ENCODE assay signal across 25 cellular contexts in genomic region chr11:70934999-70935768, GRCh38.
DNase-seq lines count a peak whose midpoint lies in the region; ATAC-seq, FAIRE-seq and TF ChIP-seq lines count a peak whose summit lies in the region.
"Had no signal": no experiment of that assay in that cellular context is flagged by ENCODE, and none has a peak within 500 bp of the region (broad histone marks: within the 10 kb centered on the region; RNA-seq: fewer than 3 reads in every experiment).

No MANE protein-coding gene starts in this region.

- ATAC-seq in GM19351 (IDR thresholded peaks at IDR 0.05; ENCODE audit: unreplicated experiment) = no peak
- ATAC-seq: GM12878; heart left ventricle; stimulated activated effector memory CD8-positive, alpha-beta T cell treated with anti-CD3 and anti-CD28 coated beads, Interleukin-12 subunit alpha, Interleukin-12 subunit beta, amount 100 ng/mL, for 72 hours had no signal

- H3K9me3 ChIP-seq in Caco-2 (peaks cover 11% of the 10 kb centered on the region), MG63 (no peaks in the 10 kb centered on the region), neuronal stem cell (replicated peaks in 1 of 2; ENCODE audit: control insufficient read depth in 2 of 2, insufficient read depth in 1 of 2, low read depth in 1 of 2, low read length in 2 of 2) (peaks cover 0 to 4% of the 10 kb centered on the region in 2 donors)
- H3K9me3 ChIP-seq in CD4-positive, alpha-beta memory T cell (ENCODE audit: control insufficient read depth in 1 of 2, low read length in 2 of 2) = peaks cover 0 to 2% of the 10 kb centered on the region in 2 donors
- H3K9me3 ChIP-seq: Peyer's patch had no signal

- no peak overlapping the region for H3K4ac ChIP-seq in neuronal stem cell (ENCODE audit: low read length)

- POLR2A ChIA-PET in Caco-2 (lab: Charles Lee) = no interaction called here
- POLR2A ChIA-PET in CD4-positive, alpha-beta memory T cell (lab: Charles Lee; ENCODE audit: partially characterized antibody) = no interaction called here

- H2AK5ac ChIP-seq in neuronal stem cell (ENCODE audit: low read depth, low read length) = no peak overlapping the region

- FAIRE-seq in bronchial epithelial cell (lab: Jason Lieb, UNC) = peak; percentile 89
- FAIRE-seq: GM12878 had no signal

- H3K14ac ChIP-seq in neuronal stem cell (ENCODE audit: low read length) = no peak overlapping the region

- DNase-seq in Caco-2 (no peak), MG63 (peak; percentile 12), bronchial epithelial cell (ENCODE audit: low read depth) (peak; percentile 62), neuronal stem cell (ENCODE audit: low spot score) (no peak), cerebellum (ENCODE audit: low spot score) (no peak), NCI-H1417 (lab: John Stamatoyannopoulos, UW) (no peak)
- DNase-seq in CD4-positive, alpha-beta memory T cell = no peak
- DNase-seq: activated CD4-positive, alpha-beta T cell treated with anti-CD3 and anti-CD28 coated beads for 48 hours; activated naive CD4-positive, alpha-beta T cell treated with anti-CD3 and anti-CD28 coated beads, Interleukin-2, amount 50 U/mL, for 16 hours; C1 segment of cervical spinal cord; central memory CD4-positive, alpha-beta T cell; dermis blood vessel endothelial cell; H7; heart left ventricle; naive B cell; NCI-H1092 treated with DMSO at 0.1 percent for 48 hours; NCI-H2081; NCI-H446 treated with DMSO at 0.1 percent for 48 hours; NK-92 treated with Interleukin-12 subunit alpha and Interleukin-12 subunit beta, amount 100 ng/mL, for 24 hours; nucleus accumbens; Peyer's patch; retina had no signal

- H3K4me1 Mint-ChIP-seq in Caco-2 (ENCODE audit: low read depth, unreplicated experiment) = no peaks in the 10 kb centered on the region
- H3K4me1 Mint-ChIP-seq in CD4-positive, alpha-beta memory T cell = no peaks in the 10 kb centered on the region
- H3K4me1 Mint-ChIP-seq: naive B cell; stimulated activated effector memory CD8-positive, alpha-beta T cell treated with anti-CD3 and anti-CD28 coated beads, Interleukin-12 subunit alpha, Interleukin-12 subunit beta, amount 100 ng/mL, for 72 hours had no signal

- no peaks in the 10 kb centered on the region for H3K79me1 ChIP-seq in neuronal stem cell (ENCODE audit: low read depth, low read length)

- H3K27me3 Mint-ChIP-seq in Caco-2 (ENCODE audit: insufficient read depth, unreplicated experiment) = no peaks in the 10 kb centered on the region
- H3K27me3 Mint-ChIP-seq in CD4-positive, alpha-beta memory T cell = peaks cover 0 to 4% of the 10 kb centered on the region in 2 donors

- H2BK120ac ChIP-seq in neuronal stem cell (ENCODE audit: low read depth, low read length) = no peak overlapping the region

- no peak overlapping the region for H4K91ac ChIP-seq in neuronal stem cell (ENCODE audit: low read depth, low read length, poor library complexity)

- no peak overlapping the region for H3K4me3 Mint-ChIP-seq in Caco-2 (ENCODE audit: unreplicated experiment)
- H3K4me3 Mint-ChIP-seq in CD4-positive, alpha-beta memory T cell = no peak overlapping the region
- H3K4me3 Mint-ChIP-seq: stimulated activated effector memory CD8-positive, alpha-beta T cell treated with anti-CD3 and anti-CD28 coated beads, Interleukin-12 subunit alpha, Interleukin-12 subunit beta, amount 100 ng/mL, for 72 hours had no signal

- H3K18ac ChIP-seq in neuronal stem cell (ENCODE audit: low read length) = peak overlapping the region; percentile 32

- H3K27ac ChIP-seq in neuronal stem cell (replicated peaks; ENCODE audit: low read length) = no peak overlapping the region
- no peak overlapping the region for H3K27ac ChIP-seq in CD4-positive, alpha-beta memory T cell (ENCODE audit: low read depth, low read length)
- H3K27ac ChIP-seq: heart left ventricle, Peyer's patch had no signal

- intact Hi-C loops in Caco-2 (cut with micrococcal nuclease; ENCODE audit: unreplicated experiment) = no loop called here
- intact Hi-C loops in CD4-positive, alpha-beta memory T cell (cut with micrococcal nuclease) = no loop called here

- no TSS peak for BruUV-seq in Caco-2 (replicated peaks; lab: Mats Ljungman, UMichigan)

- no peaks in the 10 kb centered on the region for H3K36me3 ChIP-seq in Caco-2 (ENCODE audit: control insufficient read depth, insufficient read depth, low read length)
- no peaks in the 10 kb centered on the region for H3K36me3 ChIP-seq in MG63
- no peaks in the 10 kb centered on the region for H3K36me3 ChIP-seq in bronchial epithelial cell (ENCODE audit: control insufficient read depth, insufficient read depth, low read length)
- H3K36me3 ChIP-seq in neuronal stem cell (replicated peaks in 1 of 2; ENCODE audit: control insufficient read depth in 2 of 2, insufficient read depth in 2 of 2, low read length in 2 of 2) = no peaks in the 10 kb centered on the region
- no peaks in the 10 kb centered on the region for H3K36me3 ChIP-seq in CD4-positive, alpha-beta memory T cell (ENCODE audit: insufficient read depth, low read length)
- H3K36me3 ChIP-seq: heart left ventricle, Peyer's patch had no signal

- H3K23ac ChIP-seq in neuronal stem cell (ENCODE audit: low read depth, low read length, poor library complexity) = no peak overlapping the region

- no peak overlapping the region for H3K9ac ChIP-seq in neuronal stem cell (ENCODE audit: low read depth, low read length, poor library complexity)

- H3K4me1 ChIP-seq in Caco-2 (no peaks in the 10 kb centered on the region), neuronal stem cell (ENCODE audit: control insufficient read depth in 2 of 2, insufficient read depth in 1 of 2, low read depth in 1 of 2, low read length in 2 of 2) (peaks cover 0 to 2% of the 10 kb centered on the region in 2 donors)
- no peaks in the 10 kb centered on the region for H3K4me1 ChIP-seq in CD4-positive, alpha-beta memory T cell (ENCODE audit: insufficient read depth, low read length)
- H3K4me1 ChIP-seq: heart left ventricle, Peyer's patch had no signal

- CTCF ChIA-PET in Caco-2 (lab: Charles Lee) = no interaction called here
- CTCF ChIA-PET in CD4-positive, alpha-beta memory T cell (lab: Charles Lee; ENCODE audit: partially characterized antibody) = no interaction called here

- no peak overlapping the region for H2BK15ac ChIP-seq in neuronal stem cell (ENCODE audit: low read length)

- H3K27me3 ChIP-seq in Caco-2 (replicated peaks; ENCODE audit: control insufficient read depth, insufficient read depth, low read length) (no peaks in the 10 kb centered on the region), MG63 (no peaks in the 10 kb centered on the region), bronchial epithelial cell (ENCODE audit: control insufficient read depth, insufficient read depth, low read length) (no peaks in the 10 kb centered on the region), neuronal stem cell (ENCODE audit: control insufficient read depth in 3 of 3, insufficient read depth in 3 of 3, low read depth in 1 of 3, low read length in 3 of 3) (no peaks in the 10 kb centered on the region)
- no peaks in the 10 kb centered on the region for H3K27me3 ChIP-seq in CD4-positive, alpha-beta memory T cell (ENCODE audit: insufficient read depth, low read length)
- H3K27me3 ChIP-seq: Peyer's patch had no signal

- H3K27ac Mint-ChIP-seq in Caco-2 (ENCODE audit: unreplicated experiment) = peak overlapping the region; percentile 48
- H3K27ac Mint-ChIP-seq in CD4-positive, alpha-beta memory T cell = no peak overlapping the region
- H3K27ac Mint-ChIP-seq: naive B cell; stimulated activated effector memory CD8-positive, alpha-beta T cell treated with anti-CD3 and anti-CD28 coated beads, Interleukin-12 subunit alpha, Interleukin-12 subunit beta, amount 100 ng/mL, for 72 hours had no signal

- H2BK5ac ChIP-seq in neuronal stem cell (ENCODE audit: low read length) = no peak overlapping the region

- peaks cover 69% of the 10 kb centered on the region for H3K36me3 Mint-ChIP-seq in Caco-2 (ENCODE audit: insufficient read depth, unreplicated experiment)
- H3K36me3 Mint-ChIP-seq in CD4-positive, alpha-beta memory T cell = no peaks in the 10 kb centered on the region
- H3K36me3 Mint-ChIP-seq: stimulated activated effector memory CD8-positive, alpha-beta T cell treated with anti-CD3 and anti-CD28 coated beads, Interleukin-12 subunit alpha, Interleukin-12 subunit beta, amount 100 ng/mL, for 72 hours had no signal

- TF ChIP-seq CTCF in Caco-2 (IDR thresholded peaks at IDR 0.05; ENCODE audit: insufficient read depth in 1 of 2, low read depth in 1 of 2, low read length in 1 of 2, severe bottlenecking in 1 of 2, unreplicated experiment in 1 of 2) (no peak), bronchial epithelial cell (IDR thresholded peaks at IDR 0.05; ENCODE audit: insufficient read depth, low read length, severe bottlenecking) (no peak)

- no peak overlapping the region for H4K8ac ChIP-seq in neuronal stem cell (ENCODE audit: low read depth, low read length)

- no peak overlapping the region for H3K4me2 ChIP-seq in neuronal stem cell (ENCODE audit: insufficient read depth, low read length, poor library complexity, severe bottlenecking)

- WGBS in neuronal stem cell (ENCODE audit: extremely low coverage in 2 of 2, insufficient read length in 2 of 2, insufficient replicate concordance in 1 of 2), 2 donors = no CpG with 5 or more reads among the region's 14 CpGs

- H2BK12ac ChIP-seq in neuronal stem cell (ENCODE audit: low read length) = no peak overlapping the region

- H2AFZ ChIP-seq in neuronal stem cell (ENCODE audit: low read length) = no peak overlapping the region

- H3K9me3 Mint-ChIP-seq in Caco-2 (ENCODE audit: unreplicated experiment) = peaks cover 11% of the 10 kb centered on the region
- H3K9me3 Mint-ChIP-seq in CD4-positive, alpha-beta memory T cell = peaks cover 0 to 22% (median 7%) of the 10 kb centered on the region in 8 donors
- H3K9me3 Mint-ChIP-seq: stimulated activated effector memory CD8-positive, alpha-beta T cell treated with anti-CD3 and anti-CD28 coated beads, Interleukin-12 subunit alpha, Interleukin-12 subunit beta, amount 100 ng/mL, for 72 hours had no signal

- H3K4me3 ChIP-seq in Caco-2 (ENCODE audit: low read depth, low read length) (no peak overlapping the region), MG63 (no peak overlapping the region), bronchial epithelial cell (ENCODE audit: low read depth, low read length) (no peak overlapping the region), neuronal stem cell (ENCODE audit: low read length in 2 of 2) (no peak overlapping the region)
- H3K4me3 ChIP-seq in CD4-positive, alpha-beta memory T cell (ENCODE audit: low read length in 2 of 2) = no peak overlapping the region
- H3K4me3 ChIP-seq: GM12878, heart left ventricle, Peyer's patch had no signal

Comparison
In these comparisons a context has a peak if more than half of its experiments do, and no peak if none do; other contexts are left out.
1. DNase-seq: peak in MG63 (single experiment) and bronchial epithelial cell (single experiment); none in Caco-2 (0 of 2), neuronal stem cell (single experiment), cerebellum (single experiment), NCI-H1417 (0 of 3) and CD4-positive, alpha-beta memory T cell (0 of 5).